Comparison of ENCODE assay signal across 1 cellular context in genomic region chr18:43515481-43515880, GRCh38.
TF ChIP-seq lines count a peak whose summit lies in the region.

No MANE protein-coding gene starts in this region.

TF ChIP-seq in WTC11, 78 proteins besides CTCF, POLR2A, EP300 and RAD21 (continued from another document):
- no peak for TF ChIP-seq ATF3 (CRISPR knock-in tag; conservative IDR thresholded peaks at IDR 0.05)
